Comparison of ENCODE assay signal across 15 cellular contexts in the genomic region with DNA sequence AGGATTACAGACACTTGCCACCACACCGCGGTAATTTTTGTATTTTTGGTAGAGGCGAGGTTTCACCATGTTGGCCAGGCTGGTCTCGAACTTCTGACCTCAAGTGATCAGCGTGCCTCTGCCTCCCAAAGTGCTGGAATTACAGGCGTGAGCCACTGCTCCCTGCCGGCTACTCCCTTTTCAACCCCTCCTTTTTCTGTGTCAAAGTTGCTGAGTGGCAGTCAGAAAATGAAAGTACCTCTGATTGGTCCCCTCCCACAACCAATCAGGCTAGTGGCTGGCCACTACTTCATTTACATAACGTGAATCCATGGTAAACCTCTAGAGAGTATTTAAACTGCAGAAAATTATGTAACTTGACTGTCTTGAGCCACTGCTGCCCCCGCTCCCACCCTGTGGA. TPM values are rescaled to one million over a fixed set of nuclear protein-coding genes. Genes with fewer than 3 reads are reported as not detected.
DNase-seq lines count a peak whose midpoint lies in the region; ATAC-seq, FAIRE-seq and TF ChIP-seq lines count a peak whose summit lies in the region.
"Had no signal": no experiment of that assay in that cellular context is flagged by ENCODE, and none has a peak within 500 bp of the region (broad histone marks: within the 10 kb centered on the region; RNA-seq: fewer than 3 reads in every experiment).

No MANE protein-coding gene starts in this region.

- H3K4me1 Mint-ChIP-seq in activated B cell treated with CpG ODN at 0.5 μM for 24 hours: peaks cover 94% of the 10 kb centered on the region
- peaks cover 82% of the 10 kb centered on the region for H3K4me1 Mint-ChIP-seq in stimulated activated naive CD8-positive, alpha-beta T cell treated with anti-CD3 and anti-CD28 coated beads, Interleukin-15, amount 100 ng/mL, for 72 hours

- H3K9ac ChIP-seq in H1 (replicated peaks in 1 of 4; ENCODE audit: extremely low read depth in 1 of 4, low read depth in 3 of 4, low read length in 3 of 4): no peak overlapping the region
- H3K9ac ChIP-seq: SK-N-SH had no signal

- POLR2A ChIA-PET in activated B cell treated with CpG ODN at 0.5 μM for 24 hours (lab: Charles Lee): interaction anchor here (0.6 to 2.1 kb wide), 3 partner anchors 15 to 39 kb away, joined by 3 to 9 read pairs (median 5); no protein-coding TSS in a partner anchor
- POLR2A ChIA-PET in H1 (lab: Charles Lee; ENCODE audit: partially characterized antibody): interaction anchor here (0.6 kb wide), 1 partner anchor 215 kb away, joined by 3 read pairs; no protein-coding TSS in a partner anchor

- H2BK5ac ChIP-seq in H1 (ENCODE audit: low read depth, low read length): no peak overlapping the region

- H3K4ac ChIP-seq in H1 (replicated peaks; ENCODE audit: insufficient read length, low read depth, low read length): no peak overlapping the region

- intact Hi-C loops in activated B cell treated with CpG ODN at 0.5 μM for 24 hours (cut with micrococcal nuclease): loop anchor here (10.0 kb wide), 1 partner anchor 640 kb away; a partner anchor contains a TSS

- no peaks in the 10 kb centered on the region for H3K9me3 ChIP-seq in H1 (ENCODE audit: insufficient read depth in 2 of 2, low read depth in 1 of 2, low read length in 1 of 2)
- H3K9me3 ChIP-seq: SK-N-SH, vagina had no signal

- no peak for TF ChIP-seq POLR2A in H1 (IDR thresholded peaks at IDR 0.05; ENCODE audit: control extremely low read depth in 1 of 2, low read depth in 2 of 2, low read length in 2 of 2)

- CTCF ChIA-PET in activated B cell treated with CpG ODN at 0.5 μM for 24 hours (lab: Charles Lee) (no interaction called here), H1 (lab: Charles Lee; ENCODE audit: partially characterized antibody) (no interaction called here)

- peaks cover 16% of the 10 kb centered on the region for H3K79me1 ChIP-seq in H1 (ENCODE audit: low read depth, low read length)

- no peak overlapping the region for H3K14ac ChIP-seq in H1 (ENCODE audit: insufficient read length)

- no peak overlapping the region for H3K56ac ChIP-seq in H1 (replicated peaks; ENCODE audit: insufficient read length, low read depth, low read length)

- H2AFZ ChIP-seq in H1 (ENCODE audit: low read length): no peak overlapping the region

- H4K91ac ChIP-seq in H1 (replicated peaks; ENCODE audit: insufficient read length, low read length): no peak overlapping the region

- H3K4me1 ChIP-seq in H1 (replicated peaks in 1 of 4; ENCODE audit: control insufficient read depth in 3 of 4, insufficient read depth in 4 of 4, low read length in 3 of 4) (peaks cover 7 to 24% (median 21%) of the 10 kb centered on the region in 4 experiments; a peak in 6 of 7 replicates), foreskin keratinocyte (peaks cover 15% of the 10 kb centered on the region)

- H3K4me2 ChIP-seq in H1 (ENCODE audit: insufficient read depth in 1 of 2, low read depth in 2 of 2, low read length in 2 of 2): no peak overlapping the region
- H3K4me2 ChIP-seq: SK-N-SH had no signal

- no peak overlapping the region for H3K23ac ChIP-seq in H1 (ENCODE audit: insufficient read length)

- no peak overlapping the region for H2BK12ac ChIP-seq in H1 (ENCODE audit: low read depth, low read length)

- H4K20me1 ChIP-seq in H1 (replicated peaks in 1 of 2; ENCODE audit: control insufficient read depth in 1 of 2, insufficient read depth in 2 of 2, low read length in 2 of 2): peaks cover 0 to 14% of the 10 kb centered on the region in 2 experiments

- no peak overlapping the region for H4K5ac ChIP-seq in H1 (ENCODE audit: insufficient read length, low read depth, low read length)

- ATAC-seq in activated B cell treated with CpG ODN at 0.5 μM for 24 hours (ENCODE audit: low read depth) (no peak), HG03457 (IDR thresholded peaks at IDR 0.05; ENCODE audit: unreplicated experiment) (no peak), foreskin keratinocyte (no peak)
- ATAC-seq in stimulated activated naive CD8-positive, alpha-beta T cell treated with anti-CD3 and anti-CD28 coated beads, Interleukin-15, amount 100 ng/mL, for 72 hours: peak; percentile 51
- ATAC-seq: left lung had no signal

- H3K4me3 Mint-ChIP-seq in activated B cell treated with CpG ODN at 0.5 μM for 24 hours: peak overlapping the region; percentile 28
- peak overlapping the region; percentile 92 to 95 for H3K4me3 Mint-ChIP-seq in stimulated activated naive CD8-positive, alpha-beta T cell treated with anti-CD3 and anti-CD28 coated beads, Interleukin-15, amount 100 ng/mL, for 72 hours

- peaks cover under 1% of the 10 kb centered on the region for H3K23me2 ChIP-seq in H1 (ENCODE audit: low read depth, low read length)

- H3K4me3 ChIP-seq in H1 (ENCODE audit: extremely low read depth in 1 of 4, insufficient read depth in 2 of 4, low read depth in 3 of 4, low read length in 4 of 4): no peak overlapping the region
- H3K4me3 ChIP-seq: vagina had no signal

- no peaks in the 10 kb centered on the region for H3K27me3 Mint-ChIP-seq in activated B cell treated with CpG ODN at 0.5 μM for 24 hours
- H3K27me3 Mint-ChIP-seq in stimulated activated naive CD8-positive, alpha-beta T cell treated with anti-CD3 and anti-CD28 coated beads, Interleukin-15, amount 100 ng/mL, for 72 hours: no peaks in the 10 kb centered on the region

- DNase-seq in activated effector memory CD4-positive, alpha-beta T cell treated with anti-CD3 and anti-CD28 coated beads, Interleukin-2, amount 50 U/mL, for 16 hours: peak; percentile 74
- no peak for DNase-seq in activated effector memory CD4-positive, alpha-beta T cell treated with Interleukin-2 at 50 U/mL for 16 hours
- DNase-seq in activated B cell treated with CpG ODN at 0.5 μM for 24 hours (no peak), H1 (ENCODE audit: low read depth in 1 of 2, low spot score in 2 of 2) (no peak), KG1 (lab: John Stamatoyannopoulos, UW) (no peak), foreskin keratinocyte (no peak)
- DNase-seq in stimulated activated naive CD8-positive, alpha-beta T cell treated with anti-CD3 and anti-CD28 coated beads, Interleukin-15, amount 100 ng/mL, for 72 hours: peak; percentile 40 to 55
- DNase-seq: EL, left lung, NCI-H1694, SK-N-SH had no signal

- H3K9me3 Mint-ChIP-seq in activated B cell treated with CpG ODN at 0.5 μM for 24 hours: peaks cover 3% of the 10 kb centered on the region
- peaks cover 0 to 6% of the 10 kb centered on the region in 2 donors for H3K9me3 Mint-ChIP-seq in stimulated activated naive CD8-positive, alpha-beta T cell treated with anti-CD3 and anti-CD28 coated beads, Interleukin-15, amount 100 ng/mL, for 72 hours

- peaks cover 0 to 56% (median 13%) of the 10 kb centered on the region in 4 experiments; a peak in 5 of 8 replicates for H3K36me3 ChIP-seq in H1 (ENCODE audit: control insufficient read depth in 2 of 4, insufficient read depth in 4 of 4, low read length in 3 of 4)

- H2AK5ac ChIP-seq in H1 (ENCODE audit: low read depth, low read length): no peak overlapping the region

- H3K27ac ChIP-seq in H1 (ENCODE audit: low read depth, low read length) (no peak overlapping the region), foreskin keratinocyte (no peak overlapping the region)
- H3K27ac ChIP-seq: vagina had no signal

- TF ChIP-seq CTCF in activated B cell treated with CpG ODN at 0.5 μM for 24 hours (IDR thresholded peaks at IDR 0.05): no peak
- no peak for TF ChIP-seq CTCF in H1 (IDR thresholded peaks at IDR 0.05; ENCODE audit: control extremely low read depth in 1 of 3, insufficient read depth in 1 of 3, low read depth in 1 of 3, low read length in 3 of 3)
- TF ChIP-seq CTCF in foreskin keratinocyte (conservative IDR thresholded peaks at IDR 0.05): no peak

- TF ChIP-seq EP300 in H1 (IDR thresholded peaks at IDR 0.05; ENCODE audit: borderline replicate concordance in 1 of 2, low read depth in 2 of 2, low read length in 2 of 2): no peak

- H3K79me2 ChIP-seq in H1 (ENCODE audit: control insufficient read depth in 1 of 2, insufficient read depth in 2 of 2, low read length in 2 of 2): peaks cover 52 to 98% of the 10 kb centered on the region in 2 experiments

- no peaks in the 10 kb centered on the region for H3K27me3 ChIP-seq in H1 (replicated peaks in 1 of 4; ENCODE audit: control insufficient read depth in 3 of 4, extremely low read depth in 1 of 4, insufficient read depth in 3 of 4, low read length in 3 of 4)
- no peaks in the 10 kb centered on the region for H3K27me3 ChIP-seq in foreskin keratinocyte
- H3K27me3 ChIP-seq: left lung, vagina had no signal

- no peak overlapping the region for H2BK20ac ChIP-seq in H1 (ENCODE audit: low read length)

- H3K18ac ChIP-seq in H1 (ENCODE audit: extremely low read depth, low read length): no peak overlapping the region

- H2BK15ac ChIP-seq in H1 (ENCODE audit: low read length): no peak overlapping the region

- WGBS in H1 (ENCODE audit: extremely low coverage in 1 of 2, insufficient coverage in 1 of 2, insufficient read length in 1 of 2, insufficient replicate concordance in 2 of 2, low coverage in 1 of 2, low lambda C conversion rate in 2 of 2, missing lambda C conversion rate in 1 of 2), 2 experiments: 94% methylated on average over 9 of the region's 9 CpGs; no CpG with 5 or more reads in 1 of the 2 experiments

- H2BK120ac ChIP-seq in H1 (replicated peaks; ENCODE audit: low read depth, low read length): no peak overlapping the region

- peaks cover 88% of the 10 kb centered on the region for H3K36me3 Mint-ChIP-seq in activated B cell treated with CpG ODN at 0.5 μM for 24 hours (ENCODE audit: low read depth)

- H3K27ac Mint-ChIP-seq in activated B cell treated with CpG ODN at 0.5 μM for 24 hours: peak overlapping the region; percentile 64
- H3K27ac Mint-ChIP-seq in stimulated activated naive CD8-positive, alpha-beta T cell treated with anti-CD3 and anti-CD28 coated beads, Interleukin-15, amount 100 ng/mL, for 72 hours: peak overlapping the region; percentile 92

- TF ChIP-seq RAD21 in H1 (IDR thresholded peaks at IDR 0.05 in 1 of 2, conservative IDR thresholded peaks at IDR 0.05 in 1 of 2; ENCODE audit: low read depth in 2 of 2, low read length in 2 of 2): no peak

- FAIRE-seq in H1 (lab: Jason Lieb, UNC): no peak
- FAIRE-seq: bronchial epithelial cell, GM18507 had no signal

- H4K8ac ChIP-seq in H1 (ENCODE audit: extremely low read depth, insufficient read depth, low read length): no peak overlapping the region

TF ChIP-seq in H1, 55 proteins besides CTCF, POLR2A, EP300 and RAD21 (continues in another document):
- TF ChIP-seq CBX8 (IDR thresholded peaks at IDR 0.05; ENCODE audit: borderline replicate concordance, low read depth, low read length): no peak

RNA-seq across cellular contexts. Expression of a gene that starts 5.9 kb away (rescaled TPM):
- 286 and 299 TPM in 2 replicates for total RNA-seq in activated B cell treated with CpG ODN at 0.5 μM for 24 hours
- total RNA-seq in H1 (2021; fragmentation: NEBNext Ultra II Directional; extraction: Animal tissue kit (Norgen Biotek cat#: 25700)): 116 and 128 TPM in 2 replicates
- polyA plus RNA-seq in H1 (2011; rRNA removed): 49.4 and 64.3 TPM in 2 replicates
- 76.6 TPM for polyA plus RNA-seq in H1 (2011; cell fraction: cytosol; rRNA removed)
- 46.7 TPM for polyA plus RNA-seq in H1 (2011; cell fraction: nucleus; rRNA removed)
- polyA plus RNA-seq in H1 (2012, experiment 1 of 2): 28.8 to 56.1 TPM (median 37.4 TPM) in 4 replicates
- polyA plus RNA-seq in H1 (2012, experiment 2 of 2): 6.4 TPM
- polyA plus RNA-seq in H1 (2013, experiment 1 of 2): 113 TPM
- 99.4 TPM for polyA plus RNA-seq in H1 (2013, experiment 2 of 2)
- 141 and 220 TPM in 2 replicates for polyA minus RNA-seq in H1 (2011; rRNA and poly(A)+ RNA removed)
- 61.0 TPM for polyA minus RNA-seq in H1 (2011; cell fraction: cytosol; rRNA and poly(A)+ RNA removed)
- polyA minus RNA-seq in H1 (2011; cell fraction: nucleus; rRNA and poly(A)+ RNA removed): 332 TPM
- total RNA-seq in foreskin keratinocyte: 17.9 and 18.7 TPM in 2 replicates
- polyA plus RNA-seq in foreskin keratinocyte: 8.9 and 9.4 TPM in 2 replicates

Comparison
In these comparisons a context has a peak if more than half of its experiments do, and no peak if none do; other contexts are left out.
1. DNase-seq: peak in activated effector memory CD4-positive, alpha-beta T cell treated with anti-CD3 and anti-CD28 coated beads, Interleukin-2, amount 50 U/mL, for 16 hours (single experiment) and stimulated activated naive CD8-positive, alpha-beta T cell treated with anti-CD3 and anti-CD28 coated beads, Interleukin-15, amount 100 ng/mL, for 72 hours (2 of 2); none in activated effector memory CD4-positive, alpha-beta T cell treated with Interleukin-2 at 50 U/mL for 16 hours (single experiment), activated B cell treated with CpG ODN at 0.5 μM for 24 hours (single experiment), H1 (0 of 2), KG1 (single experiment) and foreskin keratinocyte (0 of 2).